9 cellular contexts compared by ENCODE assay signal in the genomic region with DNA sequence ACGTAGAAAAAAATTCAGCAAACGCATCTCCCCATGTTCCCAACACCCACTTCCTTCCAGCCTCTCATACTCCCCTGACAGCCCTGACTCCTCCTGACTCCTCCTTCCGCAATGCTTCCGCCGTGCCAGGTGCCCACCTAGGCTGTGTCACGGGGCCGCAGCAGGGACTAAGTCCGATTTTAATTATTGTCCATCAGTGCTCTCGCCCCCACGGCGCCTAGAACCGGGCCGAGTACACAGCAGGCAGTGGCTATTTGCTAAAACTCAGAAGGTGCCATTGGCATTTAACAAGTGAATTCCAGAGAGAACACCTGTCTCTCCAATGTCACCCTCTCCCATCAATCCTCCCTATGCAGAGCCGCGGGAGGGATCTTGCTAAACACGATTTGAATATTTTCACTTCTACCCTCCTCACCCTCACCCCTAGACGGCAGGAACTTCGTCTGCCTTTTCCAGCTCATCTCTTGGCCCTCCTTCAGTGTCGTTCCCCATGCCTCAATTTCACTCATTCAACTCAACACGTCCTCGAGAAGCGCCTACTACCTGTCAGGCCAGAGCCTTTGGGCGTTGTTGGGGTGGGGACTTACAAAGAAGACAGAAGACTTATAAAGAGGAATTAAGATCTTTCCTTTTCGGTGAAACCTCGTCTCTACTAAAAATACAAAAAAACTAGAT. TPM values are rescaled to one million over a fixed set of nuclear protein-coding genes. Genes with fewer than 3 reads are reported as not detected.
DNase-seq lines count a peak whose midpoint lies in the region; ATAC-seq and TF ChIP-seq lines count a peak whose summit lies in the region.
"Had no signal": no experiment of that assay in that cellular context is flagged by ENCODE, and none has a peak within 500 bp of the region (broad histone marks: within the 10 kb centered on the region; RNA-seq: fewer than 3 reads in every experiment).

No MANE protein-coding gene starts in this region.

- H3K9me3 ChIP-seq in ascending aorta, result no peaks in the 10 kb centered on the region

- no peak for TF ChIP-seq CTCF in ascending aorta (IDR thresholded peaks at IDR 0.05)

- ATAC-seq in HG02970 (IDR thresholded peaks at IDR 0.05; ENCODE audit: low FRiP score, unreplicated experiment), result peak; percentile 17

- peak; percentile 77 for DNase-seq in activated effector memory CD4-positive, alpha-beta T cell treated with anti-CD3 and anti-CD28 coated beads, Interleukin-2, amount 50 U/mL, for 16 hours
- no peak for DNase-seq in activated effector memory CD4-positive, alpha-beta T cell treated with Interleukin-2 at 50 U/mL for 16 hours
- peak; percentile 73 for DNase-seq in NCI-H526 treated with DMSO at 0.1 percent for 48 hours (lab: John Stamatoyannopoulos, UW)
- DNase-seq in ascending aorta (ENCODE audit: low spot score in 2 of 2), result no peak
- peak; percentile 24 for DNase-seq in iris pigment epithelial cell (ENCODE audit: low read depth)
- peak; percentile 37 to 53 for DNase-seq in stimulated activated CD4-positive, alpha-beta T cell treated with anti-CD3 and anti-CD28 coated beads, Interleukin-2, amount 100 ng/mL, for 24 hours
- no peak for DNase-seq in D341Med (ENCODE audit: low spot score)

- no peaks in the 10 kb centered on the region for H3K27me3 ChIP-seq in ascending aorta

- no peaks in the 10 kb centered on the region for H3K36me3 ChIP-seq in ascending aorta

- intact Hi-C loops in ascending aorta (cut with DNase I), result loop anchor here (10.0 kb wide), 1 partner anchor 484 kb away; the partner anchor contains the start of genes B2M and PATL2

- peak overlapping the region; percentile 96 to 98 for H3K27ac ChIP-seq in ascending aorta

- peaks cover 0 to 7% of the 10 kb centered on the region in 2 donors for H3K4me1 ChIP-seq in ascending aorta

- peak overlapping the region; percentile 68 to 87 for H3K4me3 ChIP-seq in ascending aorta

RNA-seq across cellular contexts. Expression of gene SHF, which starts 11.5 kb away (rescaled TPM):
- total RNA-seq in ascending aorta, result 75.0 TPM

RNA-seq across cellular contexts. Expression of gene SLC28A2, which starts 52.8 kb away (rescaled TPM):
- not detected for total RNA-seq in ascending aorta
- total RNA-seq: pulmonary artery endothelial cell had no signal

Comparison
In these comparisons a context has a peak if more than half of its experiments do, and no peak if none do; other contexts are left out.
1. DNase-seq: peak in activated effector memory CD4-positive, alpha-beta T cell treated with anti-CD3 and anti-CD28 coated beads, Interleukin-2, amount 50 U/mL, for 16 hours (single experiment), NCI-H526 treated with DMSO at 0.1 percent for 48 hours (single experiment), iris pigment epithelial cell (single experiment) and stimulated activated CD4-positive, alpha-beta T cell treated with anti-CD3 and anti-CD28 coated beads, Interleukin-2, amount 100 ng/mL, for 24 hours (2 of 2); none in activated effector memory CD4-positive, alpha-beta T cell treated with Interleukin-2 at 50 U/mL for 16 hours (single experiment), ascending aorta (0 of 2) and D341Med (single experiment).